Comparison of ENCODE assay signal across 9 cellular contexts in the genomic region with DNA sequence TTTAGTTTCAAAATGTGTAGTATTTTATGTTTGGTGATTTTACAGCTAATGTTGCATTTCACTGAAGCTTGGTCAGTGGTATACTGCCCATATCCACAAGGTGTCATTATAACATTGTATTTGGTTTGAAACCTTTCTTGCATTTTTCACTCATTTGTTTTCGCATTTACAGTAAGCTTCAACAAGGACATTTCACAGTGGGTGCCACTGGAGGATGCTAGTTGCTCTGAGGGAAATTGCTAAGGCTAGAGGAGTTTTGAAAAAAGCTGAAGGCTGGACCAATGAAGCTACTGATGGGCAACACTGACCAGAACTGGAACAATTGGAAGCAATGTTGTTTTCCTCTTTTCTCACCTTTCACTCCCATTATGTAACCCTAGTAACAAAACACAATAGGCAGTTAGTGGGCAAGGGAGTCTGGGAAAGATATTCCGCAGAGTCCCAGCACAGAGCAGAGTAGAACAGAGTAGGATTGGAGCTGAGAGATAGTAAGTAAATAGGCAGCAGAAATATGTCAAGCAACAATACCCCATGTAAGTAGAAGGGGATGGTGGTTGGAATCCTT. TPM values are rescaled to one million over a fixed set of nuclear protein-coding genes. Genes with fewer than 3 reads are reported as not detected.
DNase-seq lines count a peak whose midpoint lies in the region; ATAC-seq, FAIRE-seq and TF ChIP-seq lines count a peak whose summit lies in the region.
"Had no signal": no experiment of that assay in that cellular context is flagged by ENCODE, and none has a peak within 500 bp of the region (broad histone marks: within the 10 kb centered on the region; RNA-seq: fewer than 3 reads in every experiment).

No MANE protein-coding gene starts in this region.

- H3K36me3 ChIP-seq in HCT116 (ENCODE audit: control insufficient read depth in 1 of 2, insufficient read depth in 2 of 2, low read length in 2 of 2) (no peaks in the 10 kb centered on the region), psoas muscle (ENCODE audit: insufficient read depth in 1 of 2, low read depth in 1 of 2) (no peaks in the 10 kb centered on the region)

- TF ChIP-seq POLR2A in HCT116 (IDR thresholded peaks at IDR 0.05; ENCODE audit: borderline replicate concordance, extremely low read depth, insufficient read depth, insufficient read length), result no peak

- H3K9me3 Mint-ChIP-seq in activated CD4-positive, alpha-beta T cell treated with anti-CD3 and anti-CD28 coated beads for 36 hours (ENCODE audit: low read depth), result no peaks in the 10 kb centered on the region
- H3K9me3 Mint-ChIP-seq: central memory CD8-positive, alpha-beta T cell had no signal

- H3K4me1 ChIP-seq in HCT116 (ENCODE audit: control insufficient read depth in 1 of 2, insufficient read depth in 2 of 2, low read length in 2 of 2) (no peaks in the 10 kb centered on the region; a peak in 1 of 4 replicates), psoas muscle (no peaks in the 10 kb centered on the region)

- TF ChIP-seq CTCF in HCT116 (IDR thresholded peaks at IDR 0.05 in 2 of 3, conservative IDR thresholded peaks at IDR 0.05 in 1 of 3; ENCODE audit: borderline replicate concordance in 1 of 3, insufficient read depth in 1 of 3, low read depth in 2 of 3, low read length in 2 of 3) (peak; percentile 66 to 95 (median 90)), psoas muscle (IDR thresholded peaks at IDR 0.05) (peak; percentile 60)

- ATAC-seq in activated CD4-positive, alpha-beta T cell treated with anti-CD3 and anti-CD28 coated beads for 36 hours, result peak; percentile 23
- ATAC-seq in HCT116 (peak; percentile 93), psoas muscle (peak in 3 of 4 donors; percentile 34 to 61 (median 42))

- no peak overlapping the region for H3K9ac ChIP-seq in HCT116 (ENCODE audit: low read length)

- peak; percentile 92 for FAIRE-seq in TTC549 (lab: Jason Lieb, UNC)

- POLR2A ChIA-PET in activated CD4-positive, alpha-beta T cell treated with anti-CD3 and anti-CD28 coated beads for 36 hours (lab: Charles Lee), result no interaction called here
- POLR2A ChIA-PET in HCT116 (lab: Charles Lee), result no interaction called here

- no TSS peak for BruUV-seq in HCT116 (replicated peaks; lab: Mats Ljungman, UMichigan)

- H3K79me2 ChIP-seq in HCT116 (ENCODE audit: insufficient read depth, low read length), result no peaks in the 10 kb centered on the region

- CTCF ChIA-PET in activated CD4-positive, alpha-beta T cell treated with anti-CD3 and anti-CD28 coated beads for 36 hours (lab: Charles Lee), result interaction anchor here (0.7 to 1.7 kb wide), 10 partner anchors 8 to 923 kb away, joined by 3 to 6 read pairs (median 3); no protein-coding TSS in a partner anchor
- CTCF ChIA-PET in HCT116 (lab: Charles Lee), result interaction anchor here (0.5 to 2.4 kb wide), 18 partner anchors 10 to 1379 kb away, joined by 3 to 63 read pairs (median 4); no protein-coding TSS in a partner anchor

- H2AFZ ChIP-seq in HCT116 (ENCODE audit: low read depth, low read length, poor library complexity, severe bottlenecking), result no peak overlapping the region

- H3K4me3 ChIP-seq in HCT116 (replicated peaks in 1 of 2; ENCODE audit: low read depth in 1 of 2, low read length in 2 of 2), result no peak overlapping the region
- H3K4me3 ChIP-seq in psoas muscle, result no peak overlapping the region

- H3K9me3 ChIP-seq in HCT116 (ENCODE audit: control insufficient read depth in 1 of 2, insufficient read depth in 1 of 2, low read depth in 1 of 2, low read length in 2 of 2) (no peaks in the 10 kb centered on the region), psoas muscle (no peaks in the 10 kb centered on the region)

- H3K27me3 ChIP-seq in HCT116 (ENCODE audit: insufficient read depth, low read length) (no peaks in the 10 kb centered on the region), psoas muscle (ENCODE audit: insufficient read depth in 3 of 3, low read length in 2 of 3) (no peaks in the 10 kb centered on the region)

- H3K27ac ChIP-seq in HCT116 (ENCODE audit: low read depth, low read length) (no peak overlapping the region), psoas muscle (no peak overlapping the region)

- TF ChIP-seq RAD21 in HCT116 (IDR thresholded peaks at IDR 0.05; ENCODE audit: low read depth), result peak; percentile 96

- no peaks in the 10 kb centered on the region for H4K20me1 ChIP-seq in HCT116 (ENCODE audit: insufficient read depth)

- no peaks in the 10 kb centered on the region for H3K9me2 ChIP-seq in HCT116 (ENCODE audit: insufficient read depth)

- peaks cover 2% of the 10 kb centered on the region for H3K27me3 Mint-ChIP-seq in activated CD4-positive, alpha-beta T cell treated with anti-CD3 and anti-CD28 coated beads for 36 hours

- no peak overlapping the region for H3K27ac Mint-ChIP-seq in activated CD4-positive, alpha-beta T cell treated with anti-CD3 and anti-CD28 coated beads for 36 hours

- WGBS in psoas muscle, 3 donors, result 22 to 26% (median 25%) methylated on average over 2 of the region's 2 CpGs

- H3K36me3 Mint-ChIP-seq in activated CD4-positive, alpha-beta T cell treated with anti-CD3 and anti-CD28 coated beads for 36 hours (ENCODE audit: low read depth), result no peaks in the 10 kb centered on the region

- DNase-seq in activated CD4-positive, alpha-beta T cell treated with anti-CD3 and anti-CD28 coated beads for 36 hours, result no peak
- DNase-seq in activated CD4-positive, alpha-beta T cell treated with anti-CD3 and anti-CD28 coated beads, Interleukin-2, amount 50 U/mL, for 1 hour, result no peak
- DNase-seq in HCT116 (ENCODE audit: low read depth, low spot score) (peak; percentile 60), NCI-H1092 treated with DMSO at 0.1 percent for 48 hours (lab: John Stamatoyannopoulos, UW) (peak; percentile 35), glomerular visceral epithelial cell (ENCODE audit: extremely low spot score) (peak; percentile 54), psoas muscle (no peak), ureter (ENCODE audit: low spot score) (no peak)

- intact Hi-C loops in activated CD4-positive, alpha-beta T cell treated with anti-CD3 and anti-CD28 coated beads for 36 hours (cut with DNase I, micrococcal nuclease), result loop anchor here (1.0 to 10.0 kb wide), 7 partner anchors 114 to 1871 kb away; no protein-coding TSS in a partner anchor
- intact Hi-C loops in HCT116 (cut with micrococcal nuclease), result loop anchor here (1.0 to 5.0 kb wide), 6 partner anchors 115 to 1905 kb away; no protein-coding TSS in a partner anchor
- intact Hi-C loops in psoas muscle (cut with DNase I), result loop anchor here in 1 of 2 donors (5.0 kb wide), 1 partner anchor 119 kb away; no protein-coding TSS in a partner anchor

- RAD21 ChIA-PET in HCT116 (lab: Charles Lee; ENCODE audit: low non-redundant PET in 1 of 2, low total read pairs in 2 of 2, uncharacterized antibody in 2 of 2, unreplicated experiment in 2 of 2), result interaction anchor here (0.6 to 1.4 kb wide), 11 partner anchors 107 to 683 kb away, joined by 3 to 18 read pairs (median 3); no protein-coding TSS in a partner anchor

- H3K4me3 Mint-ChIP-seq in activated CD4-positive, alpha-beta T cell treated with anti-CD3 and anti-CD28 coated beads for 36 hours, result no peak overlapping the region
- H3K4me3 Mint-ChIP-seq: central memory CD8-positive, alpha-beta T cell had no signal

- no peaks in the 10 kb centered on the region for H3K4me1 Mint-ChIP-seq in activated CD4-positive, alpha-beta T cell treated with anti-CD3 and anti-CD28 coated beads for 36 hours
- H3K4me1 Mint-ChIP-seq: central memory CD8-positive, alpha-beta T cell had no signal

- no peak overlapping the region for H3K4me2 ChIP-seq in HCT116 (ENCODE audit: low read length)

TF ChIP-seq in HCT116, 20 proteins besides CTCF, POLR2A, EP300 and RAD21:
- TF ChIP-seq, protein P1, sequence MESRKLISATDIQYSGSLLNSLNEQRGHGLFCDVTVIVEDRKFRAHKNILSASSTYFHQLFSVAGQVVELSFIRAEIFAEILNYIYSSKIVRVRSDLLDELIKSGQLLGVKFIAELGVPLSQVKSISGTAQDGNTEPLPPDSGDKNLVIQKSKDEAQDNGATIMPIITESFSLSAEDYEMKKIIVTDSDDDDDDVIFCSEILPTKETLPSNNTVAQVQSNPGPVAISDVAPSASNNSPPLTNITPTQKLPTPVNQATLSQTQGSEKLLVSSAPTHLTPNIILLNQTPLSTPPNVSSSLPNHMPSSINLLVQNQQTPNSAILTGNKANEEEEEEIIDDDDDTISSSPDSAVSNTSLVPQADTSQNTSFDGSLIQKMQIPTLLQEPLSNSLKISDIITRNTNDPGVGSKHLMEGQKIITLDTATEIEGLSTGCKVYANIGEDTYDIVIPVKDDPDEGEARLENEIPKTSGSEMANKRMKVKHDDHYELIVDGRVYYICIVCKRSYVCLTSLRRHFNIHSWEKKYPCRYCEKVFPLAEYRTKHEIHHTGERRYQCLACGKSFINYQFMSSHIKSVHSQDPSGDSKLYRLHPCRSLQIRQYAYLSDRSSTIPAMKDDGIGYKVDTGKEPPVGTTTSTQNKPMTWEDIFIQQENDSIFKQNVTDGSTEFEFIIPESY (IDR thresholded peaks at IDR 0.05; ENCODE audit: extremely low read depth, insufficient replicate concordance, low read length), result no peak
- TF ChIP-seq POLR2AphosphoS5 (IDR thresholded peaks at IDR 0.05; ENCODE audit: low read depth, low read length) (no peak), CBX3 (IDR thresholded peaks at IDR 0.05; ENCODE audit: low read depth) (no peak), SP1 (IDR thresholded peaks at IDR 0.05; ENCODE audit: low read depth) (no peak), TCF7L2 (IDR thresholded peaks at IDR 0.05; ENCODE audit: borderline replicate concordance, extremely low read depth, insufficient read depth, insufficient read length) (no peak)
- TF ChIP-seq, protein P2, sequence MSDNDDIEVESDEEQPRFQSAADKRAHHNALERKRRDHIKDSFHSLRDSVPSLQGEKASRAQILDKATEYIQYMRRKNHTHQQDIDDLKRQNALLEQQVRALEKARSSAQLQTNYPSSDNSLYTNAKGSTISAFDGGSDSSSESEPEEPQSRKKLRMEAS (IDR thresholded peaks at IDR 0.05), result no peak

RNA-seq across cellular contexts. Expression of a gene that starts 23.6 kb away (rescaled TPM):
- 100 to 1,000 TPM; 157 to 193 TPM for total RNA-seq in activated CD4-positive, alpha-beta T cell treated with anti-CD3 and anti-CD28 coated beads for 36 hours
- total RNA-seq in HCT116 (2021; ENCODE audit: unreplicated experiment) (114 TPM), psoas muscle (10 to 100 TPM; 32.2 to 46.7 (median 39.1) TPM), ureter (158 TPM)
- 96.5 and 135 TPM in 2 replicates for polyA plus RNA-seq in HCT116 (2012)
- 10 to 100 TPM; 24.4 to 40.0 (median 24.7) TPM for polyA plus RNA-seq in psoas muscle

Comparison
In these comparisons a context has a peak if more than half of its experiments do, and no peak if none do; other contexts are left out.
1. ATAC-seq: peak in every context shown above with its lines; median percentile 93 in HCT116; 42 in psoas muscle; 23 in activated CD4-positive, alpha-beta T cell treated with anti-CD3 and anti-CD28 coated beads for 36 hours.
2. DNase-seq: peak in HCT116 (single experiment), NCI-H1092 treated with DMSO at 0.1 percent for 48 hours (single experiment) and glomerular visceral epithelial cell (single experiment); none in activated CD4-positive, alpha-beta T cell treated with anti-CD3 and anti-CD28 coated beads for 36 hours (single experiment), activated CD4-positive, alpha-beta T cell treated with anti-CD3 and anti-CD28 coated beads, Interleukin-2, amount 50 U/mL, for 1 hour (single experiment), psoas muscle (0 of 2) and ureter (single experiment).